In genomic region chr16:89268585-89268984, GRCh38 we compare ENCODE assay signal across 19 cellular contexts.
"Had no signal": no experiment of that assay in that cellular context is flagged by ENCODE, and none has a peak within 500 bp of the region (broad histone marks: within the 10 kb centered on the region; RNA-seq: fewer than 3 reads in every experiment).

No MANE protein-coding gene starts in this region.

- H3K4me3 ChIP-seq: cardiac muscle cell, mucosa of descending colon, psoas muscle, right lobe of liver had no signal

- H3K4me1 ChIP-seq: psoas muscle had no signal

- H3K27me3 ChIP-seq: cardiac muscle cell, right lobe of liver had no signal

- H3K9me3 ChIP-seq: mucosa of descending colon, psoas muscle, right lobe of liver had no signal

- DNase-seq: activated B cell treated with CpG ODN at 0.5 μM for 24 hours; activated CD4-positive, alpha-beta T cell treated with anti-CD3 and anti-CD28 coated beads, Interleukin-2, amount 10 ng/mL, durations not matched to agents 7 days and 5 days; activated effector memory CD4-positive, alpha-beta T cell treated with Interleukin-2 at 50 U/mL for 16 hours; activated T-cell treated with anti-CD3 and anti-CD28 coated beads for 4 hours; effector CD4-positive, alpha-beta T cell; immature natural killer cell; left cardiac atrium; mammary epithelial cell; nucleus accumbens; stimulated activated CD4-positive, alpha-beta T cell treated with anti-CD3 and anti-CD28 coated beads, Interleukin-12 subunit alpha, Interleukin-12 subunit beta, amount 100 ng/mL, for 4 hours; stimulated activated CD4-positive, alpha-beta T cell treated with anti-CD3 and anti-CD28 coated beads, Interleukin-4, amount 100 ng/mL, for 1 hour; stimulated activated CD8-positive, alpha-beta memory T cell treated with anti-CD3 and anti-CD28 coated beads, Interleukin-4, amount 100 ng/mL, for 48 hours; stimulated activated naive CD8-positive, alpha-beta T cell treated with anti-CD3 and anti-CD28 coated beads, Interleukin-15, Interleukin-2, amounts not matched to agents 100 U/mL and 50 U/mL, for 24 hours; T-helper 17 cell had no signal

- ATAC-seq: naive thymus-derived CD8-positive, alpha-beta T cell; stimulated activated naive CD8-positive, alpha-beta T cell treated with anti-CD3 and anti-CD28 coated beads, Interleukin-15, Interleukin-2, amounts not matched to agents 100 U/mL and 50 U/mL, for 24 hours; T-helper 17 cell had no signal

- H3K27ac ChIP-seq: cardiac muscle cell, psoas muscle, right lobe of liver had no signal
